ENCODE assay signal across 1 cellular context in genomic region chr5:119897537-119898370, GRCh38.
TF ChIP-seq lines count a peak whose summit lies in the region.

No MANE protein-coding gene starts in this region.

TF ChIP-seq in GM23338, 12 proteins besides CTCF, POLR2A, EP300 and RAD21 (continued from another document):
- TF ChIP-seq ETS1 (IDR thresholded peaks at IDR 0.05) (no peak), REST (IDR thresholded peaks at IDR 0.05; ENCODE audit: unreplicated experiment) (no peak), POLR2AphosphoS5 (IDR thresholded peaks at IDR 0.05; ENCODE audit: low read depth) (no peak), ZNF331 (CRISPR knock-in tag; IDR thresholded peaks at IDR 0.05; ENCODE audit: low read depth) (no peak), JUNB (IDR thresholded peaks at IDR 0.05; ENCODE audit: unreplicated experiment) (no peak), ZNF114 (CRISPR knock-in tag; IDR thresholded peaks at IDR 0.05) (no peak), CREB1 (CRISPR knock-in tag; IDR thresholded peaks at IDR 0.05; ENCODE audit: low read depth) (no peak), EZH2phosphoT487 (IDR thresholded peaks at IDR 0.05; ENCODE audit: unreplicated experiment) (no peak)
